8 cellular contexts compared by ENCODE assay signal in the genomic region with DNA sequence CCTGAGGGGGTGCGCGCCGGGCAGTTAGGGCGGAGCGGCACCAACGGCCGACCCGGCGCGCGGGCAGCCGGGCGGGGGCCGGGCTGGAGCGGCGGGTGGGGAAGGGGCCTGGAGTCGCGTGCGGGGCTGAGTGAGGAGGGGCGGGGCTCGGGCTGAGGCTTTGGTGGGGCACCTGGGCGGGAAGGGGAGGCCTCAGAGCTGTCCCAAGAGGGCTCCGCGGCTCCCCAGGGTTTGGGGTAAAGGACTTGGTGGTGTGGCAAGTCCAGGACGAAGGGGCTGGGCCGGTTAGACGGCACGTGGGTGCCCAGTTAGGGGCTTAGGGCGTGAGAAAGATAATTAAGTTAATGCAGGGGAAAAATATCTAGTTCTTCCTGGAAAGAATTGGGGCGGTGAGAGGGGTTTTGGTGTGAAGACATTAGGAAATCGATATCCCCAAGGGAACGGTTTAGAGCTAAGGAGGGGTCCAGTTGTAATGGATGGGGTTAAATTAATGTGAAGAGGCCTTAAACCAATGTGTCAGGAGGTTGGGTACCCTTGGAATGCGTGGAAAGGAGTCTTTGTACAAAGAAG. TPM values are rescaled to one million over a fixed set of nuclear protein-coding genes. Genes with fewer than 3 reads are reported as not detected.
DNase-seq lines count a peak whose midpoint lies in the region; ATAC-seq, FAIRE-seq and TF ChIP-seq lines count a peak whose summit lies in the region.

No MANE protein-coding gene starts in this region.

- intact Hi-C loops in endothelial cell of umbilical vein (cut with micrococcal nuclease) = loop anchor here (1.0 kb wide), 2 partner anchors 16 to 249 kb away; a partner anchor contains a TSS

- DNase-seq in endothelial cell of umbilical vein (ENCODE audit: low read depth, low spot score) (no peak), NCI-H187 (lab: John Stamatoyannopoulos, UW) (no peak)

- H3K9me3 ChIP-seq in endothelial cell of umbilical vein (replicated peaks; ENCODE audit: control insufficient read depth, insufficient read depth, low read length) = no peaks in the 10 kb centered on the region
- no peaks in the 10 kb centered on the region for H3K9me3 ChIP-seq in neutrophil

- H3K79me2 ChIP-seq in endothelial cell of umbilical vein (ENCODE audit: control insufficient read depth, insufficient read depth, low read length) = peaks cover 45% of the 10 kb centered on the region

- H3K27ac ChIP-seq in VCaP (peak overlapping the region; percentile 89), endothelial cell of umbilical vein (ENCODE audit: insufficient read depth, low read depth, low read length) (peak overlapping the region; percentile 27), neutrophil (peak overlapping the region; percentile 90)

- H3K27me3 ChIP-seq in endothelial cell of umbilical vein (ENCODE audit: control insufficient read depth in 2 of 2, insufficient read depth in 2 of 2, low read length in 2 of 2) = no peaks in the 10 kb centered on the region
- H3K27me3 ChIP-seq in neutrophil = no peaks in the 10 kb centered on the region

- H3K4me3 ChIP-seq in endothelial cell of umbilical vein (replicated peaks in 1 of 3; ENCODE audit: insufficient read depth in 1 of 3, low read depth in 1 of 3, low read length in 3 of 3) (peak overlapping the region; percentile 89 to 92 (median 90)), neutrophil (ENCODE audit: low read depth in 1 of 2, low read length in 1 of 2) (peak overlapping the region; percentile 84 to 90)

- peak overlapping the region; percentile 93 for H3K4me2 ChIP-seq in endothelial cell of umbilical vein (ENCODE audit: insufficient read depth, low read length)

- TF ChIP-seq CTCF in VCaP (conservative IDR thresholded peaks at IDR 0.05) (no peak), endothelial cell of umbilical vein (IDR thresholded peaks at IDR 0.05; ENCODE audit: extremely low read depth in 1 of 2, insufficient read depth in 1 of 2, low read depth in 1 of 2, low read length in 2 of 2) (no peak), neutrophil (IDR thresholded peaks at IDR 0.05) (no peak)

- BruUV-seq in endothelial cell of umbilical vein (replicated peaks; lab: Mats Ljungman, UMichigan) = no TSS peak

- H3K4me1 ChIP-seq in endothelial cell of umbilical vein (ENCODE audit: control insufficient read depth, extremely low read depth, insufficient read depth, low read length) = peaks cover 16% of the 10 kb centered on the region
- peaks cover 20 to 22% of the 10 kb centered on the region in 2 experiments for H3K4me1 ChIP-seq in neutrophil (ENCODE audit: control insufficient read depth in 1 of 2, insufficient read depth in 1 of 2, low read depth in 1 of 2, low read length in 1 of 2)

- TF ChIP-seq POLR2A in endothelial cell of umbilical vein (IDR thresholded peaks at IDR 0.05; ENCODE audit: low read depth, low read length) = no peak

- peak overlapping the region; percentile 87 for H3K9ac ChIP-seq in endothelial cell of umbilical vein (replicated peaks; ENCODE audit: extremely low read depth, insufficient read depth, low read length)

- dilution Hi-C loops in endothelial cell of umbilical vein (cut with MboI; ENCODE audit: extremely low pct_ligation_motif_present, low sequenced_read_pairs) = no loop called here

- peak; percentile 26 for FAIRE-seq in endothelial cell of umbilical vein (lab: Jason Lieb, UNC)

- H4K20me1 ChIP-seq in endothelial cell of umbilical vein (replicated peaks; ENCODE audit: control insufficient read depth, extremely low read depth, insufficient read depth, low read length) = no peaks in the 10 kb centered on the region

- CTCF ChIA-PET in endothelial cell of umbilical vein (lab: Charles Lee) = interaction anchor here (1.0 to 1.5 kb wide), 2 partner anchors 15 to 42 kb away, joined by 5 to 6 read pairs; no protein-coding TSS in a partner anchor

- ATAC-seq in GM19372 (IDR thresholded peaks at IDR 0.05; ENCODE audit: low read depth, unreplicated experiment) (peak; percentile 18), HG03565 (IDR thresholded peaks at IDR 0.05; ENCODE audit: unreplicated experiment) (no peak), HG03457 (IDR thresholded peaks at IDR 0.05; ENCODE audit: unreplicated experiment) (no peak), HG03097 (IDR thresholded peaks at IDR 0.05; ENCODE audit: low FRiP score, unreplicated experiment) (no peak)

- POLR2A ChIA-PET in endothelial cell of umbilical vein (lab: Charles Lee) = interaction anchor here (1.0 kb wide), 1 partner anchor 216 kb away, joined by 5 read pairs; a partner anchor contains a TSS

- H3K9me1 ChIP-seq in endothelial cell of umbilical vein (replicated peaks; ENCODE audit: control insufficient read depth, extremely low read depth, insufficient read depth, low read length) = no peaks in the 10 kb centered on the region

- peak overlapping the region; percentile 48 for H2AFZ ChIP-seq in endothelial cell of umbilical vein (ENCODE audit: low read depth, low read length)

- H3K36me3 ChIP-seq in endothelial cell of umbilical vein (ENCODE audit: control insufficient read depth in 2 of 2, extremely low read depth in 1 of 2, insufficient read depth in 2 of 2, low read length in 2 of 2) (peaks cover 11 to 30% of the 10 kb centered on the region in 2 experiments), neutrophil (peaks cover 32% of the 10 kb centered on the region)

TF ChIP-seq in endothelial cell of umbilical vein, 7 proteins besides CTCF, POLR2A, EP300 and RAD21:
- TF ChIP-seq GATA2 (IDR thresholded peaks at IDR 0.05; ENCODE audit: insufficient read depth, insufficient read length, low read depth, low read length) (no peak), MYC (IDR thresholded peaks at IDR 0.05; ENCODE audit: low read depth, low read length) (no peak), EZH2 (IDR thresholded peaks at IDR 0.05; ENCODE audit: borderline replicate concordance, low read depth, low read length, severe bottlenecking) (no peak), JUN (IDR thresholded peaks at IDR 0.05; ENCODE audit: borderline replicate concordance, insufficient read depth, insufficient read length, low read depth) (no peak), FOS (IDR thresholded peaks at IDR 0.05; ENCODE audit: borderline replicate concordance, insufficient read depth, low read length) (no peak)
- TF ChIP-seq, protein P1, sequence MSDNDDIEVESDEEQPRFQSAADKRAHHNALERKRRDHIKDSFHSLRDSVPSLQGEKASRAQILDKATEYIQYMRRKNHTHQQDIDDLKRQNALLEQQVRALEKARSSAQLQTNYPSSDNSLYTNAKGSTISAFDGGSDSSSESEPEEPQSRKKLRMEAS (IDR thresholded peaks at IDR 0.05; ENCODE audit: insufficient read depth, insufficient read length) = no peak

RNA-seq across cellular contexts. Expression of a gene that starts 0.5 kb away (rescaled TPM):
- 14.0 and 15.3 TPM in 2 replicates for total RNA-seq in endothelial cell of umbilical vein
- 13.6 and 20.3 TPM in 2 replicates for polyA plus RNA-seq in endothelial cell of umbilical vein
- polyA plus RNA-seq in endothelial cell of umbilical vein (2011; cell fraction: cytosol; rRNA removed) = 6.8 and 7.7 TPM in 2 replicates
- polyA plus RNA-seq in endothelial cell of umbilical vein (2011; cell fraction: nucleus; rRNA removed) = 7.2 and 7.8 TPM in 2 replicates
- polyA plus RNA-seq in endothelial cell of umbilical vein (2012) = 6.9 and 9.4 TPM in 2 replicates
- 19.3 and 21.3 TPM in 2 replicates for polyA minus RNA-seq in endothelial cell of umbilical vein
- polyA minus RNA-seq in endothelial cell of umbilical vein (2011; cell fraction: cytosol; rRNA and poly(A)+ RNA removed) = 15.4 TPM
- 9.0 and 10.7 TPM in 2 replicates for polyA minus RNA-seq in endothelial cell of umbilical vein (2011; cell fraction: nucleus; rRNA and poly(A)+ RNA removed)

RNA-seq across cellular contexts. Expression of a gene that starts 6.5 kb away (rescaled TPM):
- 0.53 and 2.2 TPM in 2 replicates for total RNA-seq in endothelial cell of umbilical vein
- polyA plus RNA-seq in endothelial cell of umbilical vein = 0.80 and 1.0 TPM in 2 replicates
- polyA plus RNA-seq in endothelial cell of umbilical vein (2011; cell fraction: cytosol; rRNA removed) = 0.72 and 0.97 TPM in 2 replicates
- polyA plus RNA-seq in endothelial cell of umbilical vein (2011; cell fraction: nucleus; rRNA removed) = 1.8 and 2.9 TPM in 2 replicates
- 0.23 and 0.25 TPM in 2 replicates for polyA plus RNA-seq in endothelial cell of umbilical vein (2012)
- 0.49 and 1.3 TPM in 2 replicates for polyA minus RNA-seq in endothelial cell of umbilical vein
- not detected for polyA minus RNA-seq in endothelial cell of umbilical vein (2011; cell fraction: cytosol; rRNA and poly(A)+ RNA removed)
- polyA minus RNA-seq in endothelial cell of umbilical vein (2011; cell fraction: nucleus; rRNA and poly(A)+ RNA removed) = 0.63 and 1.1 TPM in 2 replicates

RNA-seq across cellular contexts. Expression of a gene that starts 55.8 kb away (rescaled TPM):
- total RNA-seq in endothelial cell of umbilical vein = 3.2 and 4.0 TPM in 2 replicates
- 3.7 and 4.1 TPM in 2 replicates for polyA plus RNA-seq in endothelial cell of umbilical vein
- 1.2 and 1.7 TPM in 2 replicates for polyA plus RNA-seq in endothelial cell of umbilical vein (2011; cell fraction: cytosol; rRNA removed)
- polyA plus RNA-seq in endothelial cell of umbilical vein (2011; cell fraction: nucleus; rRNA removed) = 3.4 and 3.7 TPM in 2 replicates
- 2.0 and 2.8 TPM in 2 replicates for polyA plus RNA-seq in endothelial cell of umbilical vein (2012)
- polyA minus RNA-seq in endothelial cell of umbilical vein = 1.2 and 2.5 TPM in 2 replicates
- polyA minus RNA-seq in endothelial cell of umbilical vein (2011; cell fraction: cytosol; rRNA and poly(A)+ RNA removed) = not detected
- polyA minus RNA-seq in endothelial cell of umbilical vein (2011; cell fraction: nucleus; rRNA and poly(A)+ RNA removed) = 0.87 and 4.2 TPM in 2 replicates

Comparison
In these comparisons a context has a peak if more than half of its experiments do, and no peak if none do; other contexts are left out.
1. H3K27ac ChIP-seq: peak in every context shown above with its lines; median percentile 90 in neutrophil; 89 in VCaP; 27 in endothelial cell of umbilical vein.